13 cellular contexts compared by ENCODE assay signal in the genomic region with DNA sequence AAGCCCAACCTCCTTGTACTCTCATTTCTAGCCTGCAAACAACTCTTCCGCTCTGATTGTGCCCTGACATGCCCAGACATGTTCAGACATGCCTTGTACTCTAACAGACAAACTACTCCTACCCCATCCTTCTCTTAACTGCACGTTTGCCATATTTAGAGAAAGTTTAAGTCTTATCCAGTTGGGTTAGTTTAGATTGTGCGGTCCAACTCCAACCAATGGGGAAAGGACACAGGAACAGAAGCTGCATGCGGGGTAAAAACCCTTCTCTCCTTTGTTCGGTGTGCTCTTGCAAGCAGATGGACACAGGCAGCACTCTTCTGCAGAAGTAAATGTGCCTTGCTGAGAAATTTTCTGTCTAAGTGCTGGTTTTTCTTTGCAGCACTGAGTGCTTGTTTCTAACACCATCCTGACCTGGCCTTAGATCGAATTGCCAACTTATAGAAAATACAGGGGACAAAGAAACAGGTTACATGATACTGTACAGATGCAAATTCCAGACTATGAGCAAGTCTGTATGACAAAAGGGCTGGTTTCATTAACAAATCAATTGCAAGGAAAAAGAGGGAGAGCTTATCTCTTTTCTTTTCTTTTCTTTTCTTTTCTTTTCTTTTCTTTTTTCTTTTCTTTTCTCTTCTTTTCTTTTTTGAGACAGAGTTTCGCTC. TPM values are rescaled to one million over a fixed set of nuclear protein-coding genes. Genes with fewer than 3 reads are reported as not detected.
A peak's percentile ranks its signal among the peaks of the same experiment; 100 is the strongest.
DNase-seq lines count a peak whose midpoint lies in the region; ATAC-seq and FAIRE-seq lines count a peak whose summit lies in the region.
"Had no signal": no experiment of that assay in that cellular context is flagged by ENCODE, and none has a peak within 500 bp of the region (broad histone marks: within the 10 kb centered on the region; RNA-seq: fewer than 3 reads in every experiment).

No MANE protein-coding gene starts in this region.

- peaks cover 26% of the 10 kb centered on the region for H3K9me3 Mint-ChIP-seq in activated CD4-positive, alpha-beta T cell treated with anti-CD3 and anti-CD28 coated beads, Interleukin-2, amount 10 ng/mL, durations not matched to agents 24 days and 14 days
- peaks cover 2 to 14% (median 13%) of the 10 kb centered on the region in 3 donors for H3K9me3 Mint-ChIP-seq in IgD-negative memory B cell
- H3K9me3 Mint-ChIP-seq in activated T-helper 17 cell treated with anti-CD3 and anti-CD28 coated beads, Interleukin-2, amount 50 U/mL, for 72 hours, result peaks cover 11% of the 10 kb centered on the region

- intact Hi-C loops in activated CD4-positive, alpha-beta T cell treated with anti-CD3 and anti-CD28 coated beads, Interleukin-2, amount 10 ng/mL, durations not matched to agents 24 days and 14 days (cut with micrococcal nuclease), result loop anchor here (10.0 kb wide), 1 partner anchor 533 kb away; no protein-coding TSS in a partner anchor

- H3K36me3 Mint-ChIP-seq in activated CD4-positive, alpha-beta T cell treated with anti-CD3 and anti-CD28 coated beads, Interleukin-2, amount 10 ng/mL, durations not matched to agents 24 days and 14 days (ENCODE audit: low read depth), result peaks cover 16% of the 10 kb centered on the region
- H3K36me3 Mint-ChIP-seq in IgD-negative memory B cell, result no peaks in the 10 kb centered on the region
- H3K36me3 Mint-ChIP-seq in activated T-helper 17 cell treated with anti-CD3 and anti-CD28 coated beads, Interleukin-2, amount 50 U/mL, for 72 hours (ENCODE audit: low read depth), result no peaks in the 10 kb centered on the region

- peak overlapping the region; percentile 58 for H3K27ac ChIP-seq in mesodermal cell (ENCODE audit: low read depth, low read length, severe bottlenecking)
- H3K27ac ChIP-seq: foreskin keratinocyte, Peyer's patch, psoas muscle had no signal

- H3K9me3 ChIP-seq in mesodermal cell (ENCODE audit: control insufficient read depth, low read length), result peaks cover 37% of the 10 kb centered on the region

- no peak for FAIRE-seq in frontal cortex (lab: Jason Lieb, UNC)
- FAIRE-seq: islet of Langerhans had no signal

- peak; percentile 61 for DNase-seq in activated CD4-positive, alpha-beta T cell treated with anti-CD3 and anti-CD28 coated beads, Interleukin-2, amount 10 ng/mL, durations not matched to agents 24 days and 14 days
- DNase-seq in activated CD4-positive, alpha-beta T cell treated with anti-CD3 and anti-CD28 coated beads, Interleukin-2, amount 50 U/mL, for 48 hours, result no peak
- DNase-seq in frontal cortex (ENCODE audit: low spot score in 2 of 2), result no peak
- DNase-seq: NCI-H2227 treated with DMSO at 0.1 percent for 48 hours, Peyer's patch, psoas muscle had no signal

- 87 to 91% methylated on average over 4 to 7 of the region's 7 CpGs for whole genome bisulfite sequencing in mesodermal cell (ENCODE audit: insufficient coverage in 2 of 2), 2 experiments

- H3K27me3 Mint-ChIP-seq in activated CD4-positive, alpha-beta T cell treated with anti-CD3 and anti-CD28 coated beads, Interleukin-2, amount 10 ng/mL, durations not matched to agents 24 days and 14 days, result peaks cover 2% of the 10 kb centered on the region
- H3K27me3 Mint-ChIP-seq in IgD-negative memory B cell, result peaks cover 3% of the 10 kb centered on the region
- H3K27me3 Mint-ChIP-seq in activated T-helper 17 cell treated with anti-CD3 and anti-CD28 coated beads, Interleukin-2, amount 50 U/mL, for 72 hours, result no peaks in the 10 kb centered on the region

- H3K4me1 Mint-ChIP-seq in activated CD4-positive, alpha-beta T cell treated with anti-CD3 and anti-CD28 coated beads, Interleukin-2, amount 10 ng/mL, durations not matched to agents 24 days and 14 days, result peaks cover 5% of the 10 kb centered on the region
- peaks cover 30 to 40% (median 38%) of the 10 kb centered on the region in 3 donors for H3K4me1 Mint-ChIP-seq in IgD-negative memory B cell
- H3K4me1 Mint-ChIP-seq in activated T-helper 17 cell treated with anti-CD3 and anti-CD28 coated beads, Interleukin-2, amount 50 U/mL, for 72 hours, result no peaks in the 10 kb centered on the region

- H3K36me3 ChIP-seq in mesodermal cell (ENCODE audit: control insufficient read depth, insufficient read depth, low read length), result no peaks in the 10 kb centered on the region
- H3K36me3 ChIP-seq: Peyer's patch had no signal

- no peaks in the 10 kb centered on the region for H3K4me1 ChIP-seq in mesodermal cell (ENCODE audit: control insufficient read depth, insufficient read depth, low read length, poor library complexity, severe bottlenecking)
- H3K4me1 ChIP-seq: Peyer's patch, psoas muscle had no signal

- no peak overlapping the region for H3K4me3 Mint-ChIP-seq in activated CD4-positive, alpha-beta T cell treated with anti-CD3 and anti-CD28 coated beads, Interleukin-2, amount 10 ng/mL, durations not matched to agents 24 days and 14 days
- peak overlapping the region in 3 of 4 donors; percentile 17 to 68 (median 33) for H3K4me3 Mint-ChIP-seq in IgD-negative memory B cell
- H3K4me3 Mint-ChIP-seq in activated T-helper 17 cell treated with anti-CD3 and anti-CD28 coated beads, Interleukin-2, amount 50 U/mL, for 72 hours, result peak overlapping the region; percentile 18

- peak overlapping the region; percentile 21 for H3K27ac Mint-ChIP-seq in activated CD4-positive, alpha-beta T cell treated with anti-CD3 and anti-CD28 coated beads, Interleukin-2, amount 10 ng/mL, durations not matched to agents 24 days and 14 days
- peak overlapping the region in 2 of 3 donors; percentile 59 to 96 for H3K27ac Mint-ChIP-seq in IgD-negative memory B cell
- H3K27ac Mint-ChIP-seq in activated T-helper 17 cell treated with anti-CD3 and anti-CD28 coated beads, Interleukin-2, amount 50 U/mL, for 72 hours, result peak overlapping the region; percentile 83

- peak; percentile 40 for ATAC-seq in activated T-helper 17 cell treated with anti-CD3 and anti-CD28 coated beads, Interleukin-2, amount 50 U/mL, for 72 hours (replicated peaks)
- no peak for ATAC-seq in GM19023 (IDR thresholded peaks at IDR 0.05; ENCODE audit: unreplicated experiment)
- ATAC-seq in GM18861 (IDR thresholded peaks at IDR 0.05; ENCODE audit: unreplicated experiment), result no peak
- ATAC-seq: foreskin keratinocyte, psoas muscle had no signal

- H3K4me3 ChIP-seq in mesodermal cell (ENCODE audit: extremely low read depth, insufficient read depth, low read length, poor library complexity, severe bottlenecking), result no peak overlapping the region
- H3K4me3 ChIP-seq: Peyer's patch, psoas muscle had no signal

RNA-seq across cellular contexts. Expression of a gene that starts 35.8 kb away (rescaled TPM):
- total RNA-seq in activated CD4-positive, alpha-beta T cell treated with anti-CD3 and anti-CD28 coated beads, Interleukin-2, amount 10 ng/mL, durations not matched to agents 24 days and 14 days, result 8.5 and 9.9 TPM in 2 replicates
- polyA plus RNA-seq in IgD-negative memory B cell, result 131 TPM
- 1 to 10 TPM; 5.8 to 8.5 TPM for total RNA-seq in activated T-helper 17 cell treated with anti-CD3 and anti-CD28 coated beads, Interleukin-2, amount 50 U/mL, for 72 hours
- polyA plus RNA-seq in mesodermal cell (2013, experiment 1 of 2), result 65.6 TPM
- 61.9 TPM for polyA plus RNA-seq in mesodermal cell (2013, experiment 2 of 2)
- 60.3 TPM for total RNA-seq in frontal cortex

RNA-seq across cellular contexts. Expression of a gene that starts 42.7 kb away (rescaled TPM):
- total RNA-seq in activated CD4-positive, alpha-beta T cell treated with anti-CD3 and anti-CD28 coated beads, Interleukin-2, amount 10 ng/mL, durations not matched to agents 24 days and 14 days, result 19.0 and 24.0 TPM in 2 replicates
- 93.6 TPM for polyA plus RNA-seq in IgD-negative memory B cell
- 10 to 100 TPM; 38.5 to 38.8 TPM for total RNA-seq in activated T-helper 17 cell treated with anti-CD3 and anti-CD28 coated beads, Interleukin-2, amount 50 U/mL, for 72 hours
- 21.8 TPM for polyA plus RNA-seq in mesodermal cell (2013, experiment 1 of 2)
- 15.2 TPM for polyA plus RNA-seq in mesodermal cell (2013, experiment 2 of 2)
- 49.3 TPM for total RNA-seq in frontal cortex

Comparison
In these comparisons a context has a peak if more than half of its experiments do, and no peak if none do; other contexts are left out.
1. H3K27ac Mint-ChIP-seq: peak in every context shown above with its lines; median percentile 83 in activated T-helper 17 cell treated with anti-CD3 and anti-CD28 coated beads, Interleukin-2, amount 50 U/mL, for 72 hours; 78 in IgD-negative memory B cell; 21 in activated CD4-positive, alpha-beta T cell treated with anti-CD3 and anti-CD28 coated beads, Interleukin-2, amount 10 ng/mL, durations not matched to agents 24 days and 14 days.